ENCODE assay signal across 33 cellular contexts in genomic region chr13:51342706-51343105, GRCh38. TPM values are rescaled to one million over a fixed set of nuclear protein-coding genes. Genes with fewer than 3 reads are reported as not detected.
DNase-seq lines count a peak whose midpoint lies in the region; ATAC-seq, FAIRE-seq and TF ChIP-seq lines count a peak whose summit lies in the region.
"Had no signal": no experiment of that assay in that cellular context is flagged by ENCODE, and none has a peak within 500 bp of the region (broad histone marks: within the 10 kb centered on the region; RNA-seq: fewer than 3 reads in every experiment).

No MANE protein-coding gene starts in this region.

- POLR2A ChIA-PET in MCF 10A (lab: Yijun Ruan, JAX): interaction anchor here (0.7 kb wide), 2 partner anchors 13 to 68 kb away, joined by 3 read pairs; no protein-coding TSS in a partner anchor
- POLR2A ChIA-PET in activated CD4-positive, alpha-beta memory T cell treated with anti-CD3 and anti-CD28 coated beads for 36 hours (lab: Charles Lee): no interaction called here

- no peak for ATAC-seq in HG02763 (IDR thresholded peaks at IDR 0.05; ENCODE audit: unreplicated experiment)
- ATAC-seq: effector memory CD8-positive, alpha-beta T cell; GM12878; Panc1; stimulated activated naive CD8-positive, alpha-beta T cell treated with anti-CD3 and anti-CD28 coated beads, Interleukin-15, amount 100 ng/mL, for 72 hours had no signal

- FAIRE-seq in frontal cortex (lab: Jason Lieb, UNC): no peak
- FAIRE-seq: G401.6, GM12878, HTR-8/SVneo had no signal

- H3K9me3 ChIP-seq in mammary epithelial cell (replicated peaks; ENCODE audit: insufficient read depth, low read length): no peaks in the 10 kb centered on the region
- H3K9me3 ChIP-seq: adrenal gland; BLaER1 treated with 17β-estradiol and CSF1 and Interleukin-3, amounts not matched to agents 10 nM and 100 nM; esophagus squamous epithelium; spleen had no signal

- BruUV-seq in mammary epithelial cell (replicated peaks; lab: Mats Ljungman, UMichigan) (no TSS peak), MCF 10A (replicated peaks; lab: Mats Ljungman, UMichigan) (no TSS peak)

- H3K36me3 ChIP-seq in mammary epithelial cell (ENCODE audit: insufficient read depth, low read length): no peaks in the 10 kb centered on the region
- no peaks in the 10 kb centered on the region for H3K36me3 ChIP-seq in brain microvascular endothelial cell (replicated peaks)
- H3K36me3 ChIP-seq: adrenal gland; BLaER1 treated with 17β-estradiol and CSF1 and Interleukin-3, amounts not matched to agents 10 nM and 100 nM; esophagus squamous epithelium; spleen had no signal

- no peak overlapping the region for H3K9ac ChIP-seq in mammary epithelial cell (ENCODE audit: insufficient read depth, low read length)
- H3K9ac ChIP-seq: BLaER1 treated with 17β-estradiol and CSF1 and Interleukin-3, amounts not matched to agents 10 nM and 100 nM had no signal

- peaks cover 2% of the 10 kb centered on the region for H4K20me1 ChIP-seq in mammary epithelial cell (ENCODE audit: insufficient read depth, low read length)
- H4K20me1 ChIP-seq: BLaER1 treated with 17β-estradiol and CSF1 and Interleukin-3, amounts not matched to agents 10 nM and 100 nM had no signal

- H3K27ac ChIP-seq in mammary epithelial cell (ENCODE audit: insufficient read depth, low read depth, low read length) (no peak overlapping the region), brain microvascular endothelial cell (no peak overlapping the region)
- H3K27ac ChIP-seq: 22Rv1; adrenal gland; BLaER1 treated with 17β-estradiol and CSF1 and Interleukin-3, amounts not matched to agents 10 nM and 100 nM; esophagus squamous epithelium; hepatocyte; SK-N-MC; spleen had no signal

- 71% methylated on average over 4 of the region's 4 CpGs for WGBS in mammary epithelial cell (ENCODE audit: low coverage, missing lambda C conversion rate)

- no peaks in the 10 kb centered on the region for H3K79me2 ChIP-seq in mammary epithelial cell (ENCODE audit: insufficient read depth, low read length)
- H3K79me2 ChIP-seq: hepatocyte had no signal

- no peaks in the 10 kb centered on the region for H3K27me3 Mint-ChIP-seq in MCF 10A (ENCODE audit: insufficient read depth, unreplicated experiment)
- no peaks in the 10 kb centered on the region for H3K27me3 Mint-ChIP-seq in activated CD4-positive, alpha-beta memory T cell treated with anti-CD3 and anti-CD28 coated beads for 36 hours
- H3K27me3 Mint-ChIP-seq: activated B cell treated with CpG ODN at 0.5 μM for 24 hours; activated CD4-positive, alpha-beta memory T cell treated with anti-CD3 and anti-CD28 coated beads, Interleukin-2, amount 10 ng/mL, durations not matched to agents 7 days and 5 days; central memory CD8-positive, alpha-beta T cell; effector memory CD8-positive, alpha-beta T cell; stimulated activated naive CD8-positive, alpha-beta T cell treated with anti-CD3 and anti-CD28 coated beads, Interleukin-15, amount 100 ng/mL, for 72 hours had no signal

- intact Hi-C loops in mammary epithelial cell (cut with micrococcal nuclease): no loop called here
- intact Hi-C loops in MCF 10A (cut with micrococcal nuclease): no loop called here
- intact Hi-C loops in activated CD4-positive, alpha-beta memory T cell treated with anti-CD3 and anti-CD28 coated beads for 36 hours (cut with micrococcal nuclease): no loop called here

- dilution Hi-C loops in mammary epithelial cell (cut with HindIII; ENCODE audit: low sequenced_read_pairs): no loop called here

- H3K27me3 ChIP-seq in mammary epithelial cell (ENCODE audit: insufficient read depth, low read length): no peaks in the 10 kb centered on the region
- H3K27me3 ChIP-seq in brain microvascular endothelial cell (replicated peaks): no peaks in the 10 kb centered on the region
- H3K27me3 ChIP-seq: adrenal gland; BLaER1 treated with 17β-estradiol and CSF1 and Interleukin-3, amounts not matched to agents 10 nM and 100 nM; esophagus squamous epithelium; hepatocyte; spleen had no signal

- in situ Hi-C loops in mammary epithelial cell (cut with MboI; ENCODE audit: low sequenced_read_pairs in 2 of 2): no loop called here
- in situ Hi-C loops in brain microvascular endothelial cell (cut with HindIII; ENCODE audit: low pct_ligation_motif_present, low sequenced_read_pairs): no loop called here

- CTCF ChIA-PET in mammary epithelial cell (lab: Charles Lee; ENCODE audit: low non-redundant PET) (no interaction called here), MCF 10A (lab: Yijun Ruan, JAX) (interaction anchor here (1.9 kb wide), 1 partner anchor 217 kb away, joined by 4 read pairs; no protein-coding TSS in a partner anchor)
- CTCF ChIA-PET in activated CD4-positive, alpha-beta memory T cell treated with anti-CD3 and anti-CD28 coated beads for 36 hours (lab: Charles Lee): no interaction called here

- H3K4me1 ChIP-seq in mammary epithelial cell (ENCODE audit: insufficient read depth, low read length): no peaks in the 10 kb centered on the region
- H3K4me1 ChIP-seq: adrenal gland; BLaER1 treated with 17β-estradiol and CSF1 and Interleukin-3, amounts not matched to agents 10 nM and 100 nM; esophagus squamous epithelium; spleen had no signal

- DNase-seq in mammary epithelial cell: peak; percentile 17
- no peak for DNase-seq in MCF 10A (ENCODE audit: unreplicated experiment)
- DNase-seq in brain microvascular endothelial cell: peak; percentile 43
- DNase-seq in foreskin fibroblast: peak; percentile 54 to 80
- no peak for DNase-seq in activated CD4-positive, alpha-beta memory T cell treated with anti-CD3 and anti-CD28 coated beads for 36 hours
- DNase-seq in mucosa of gallbladder (ENCODE audit: low spot score): no peak
- DNase-seq in frontal cortex (ENCODE audit: low spot score in 2 of 2): no peak
- DNase-seq: activated B cell treated with CpG ODN at 0.5 μM for 24 hours; activated CD4-positive, alpha-beta memory T cell treated with anti-CD3 and anti-CD28 coated beads, Interleukin-2, amount 10 ng/mL, durations not matched to agents 7 days and 5 days; activated gamma-delta T cell treated with Interleukin-2 at 50 U/mL for 16 hours; adrenal gland; Calu3; effector memory CD8-positive, alpha-beta T cell; esophagus squamous epithelium; GOT3; Karpas-422; NCI-H1092 treated with DMSO at 0.1 percent for 48 hours; NCI-H2081; nucleus accumbens; spleen; stimulated activated CD4-positive, alpha-beta T cell treated with anti-CD3 and anti-CD28 coated beads, Interleukin-4, amount 100 ng/mL, for 4 hours; stimulated activated naive CD8-positive, alpha-beta T cell treated with anti-CD3 and anti-CD28 coated beads, Interleukin-15, amount 100 ng/mL, for 72 hours had no signal

- TF ChIP-seq CTCF in mammary epithelial cell (conservative IDR thresholded peaks at IDR 0.05 in 1 of 2, IDR thresholded peaks at IDR 0.05 in 1 of 2; ENCODE audit: extremely low read depth in 1 of 2, insufficient read depth in 1 of 2, low read depth in 1 of 2, low read length in 2 of 2) (no peak), MCF 10A (IDR thresholded peaks at IDR 0.05; ENCODE audit: unreplicated experiment) (no peak), brain microvascular endothelial cell (IDR thresholded peaks at IDR 0.05; ENCODE audit: low read depth, low read length, missing control alignments) (no peak), foreskin fibroblast (IDR thresholded peaks at IDR 0.05; ENCODE audit: low read depth, low read length) (no peak)

- H3K36me3 Mint-ChIP-seq in MCF 10A (ENCODE audit: insufficient read depth, unreplicated experiment): peaks cover 10% of the 10 kb centered on the region
- H3K36me3 Mint-ChIP-seq in activated CD4-positive, alpha-beta memory T cell treated with anti-CD3 and anti-CD28 coated beads for 36 hours: no peaks in the 10 kb centered on the region

- no peak overlapping the region for H2AFZ ChIP-seq in mammary epithelial cell (ENCODE audit: low read depth, low read length)
- H2AFZ ChIP-seq: hepatocyte had no signal

- no peaks in the 10 kb centered on the region for H3K4me1 Mint-ChIP-seq in MCF 10A (ENCODE audit: insufficient read depth, unreplicated experiment)
- no peaks in the 10 kb centered on the region for H3K4me1 Mint-ChIP-seq in activated CD4-positive, alpha-beta memory T cell treated with anti-CD3 and anti-CD28 coated beads for 36 hours (ENCODE audit: low read depth)
- H3K4me1 Mint-ChIP-seq: activated B cell treated with CpG ODN at 0.5 μM for 24 hours; central memory CD8-positive, alpha-beta T cell had no signal

- H3K4me2 ChIP-seq in mammary epithelial cell (ENCODE audit: insufficient read depth, low read depth, low read length): no peak overlapping the region
- H3K4me2 ChIP-seq: BLaER1 treated with 17β-estradiol and CSF1 and Interleukin-3, amounts not matched to agents 10 nM and 100 nM; hepatocyte had no signal

- H3K9me3 Mint-ChIP-seq in MCF 10A (ENCODE audit: unreplicated experiment): no peaks in the 10 kb centered on the region
- no peaks in the 10 kb centered on the region for H3K9me3 Mint-ChIP-seq in activated CD4-positive, alpha-beta memory T cell treated with anti-CD3 and anti-CD28 coated beads for 36 hours
- H3K9me3 Mint-ChIP-seq: activated B cell treated with CpG ODN at 0.5 μM for 24 hours; activated CD4-positive, alpha-beta memory T cell treated with anti-CD3 and anti-CD28 coated beads, Interleukin-2, amount 10 ng/mL, durations not matched to agents 7 days and 5 days; central memory CD8-positive, alpha-beta T cell; effector memory CD8-positive, alpha-beta T cell; stimulated activated naive CD8-positive, alpha-beta T cell treated with anti-CD3 and anti-CD28 coated beads, Interleukin-15, amount 100 ng/mL, for 72 hours had no signal

- H3K4me3 ChIP-seq in mammary epithelial cell (replicated peaks in 1 of 3; ENCODE audit: insufficient read depth in 1 of 3, low read depth in 2 of 3, low read length in 3 of 3) (no peak overlapping the region), brain microvascular endothelial cell (ENCODE audit: low read depth, low read length) (no peak overlapping the region), foreskin fibroblast (ENCODE audit: low read depth in 1 of 2, low read length in 2 of 2) (no peak overlapping the region)
- H3K4me3 ChIP-seq: adrenal gland; BLaER1 treated with 17β-estradiol and CSF1 and Interleukin-3, amounts not matched to agents 10 nM and 100 nM; esophagus squamous epithelium; GM12878; hepatocyte; SK-N-MC; spleen had no signal

- no peak overlapping the region for H3K4me3 Mint-ChIP-seq in MCF 10A (ENCODE audit: unreplicated experiment)
- no peak overlapping the region for H3K4me3 Mint-ChIP-seq in activated CD4-positive, alpha-beta memory T cell treated with anti-CD3 and anti-CD28 coated beads for 36 hours
- H3K4me3 Mint-ChIP-seq: activated B cell treated with CpG ODN at 0.5 μM for 24 hours; activated CD4-positive, alpha-beta memory T cell treated with anti-CD3 and anti-CD28 coated beads, Interleukin-2, amount 10 ng/mL, durations not matched to agents 7 days and 5 days; central memory CD8-positive, alpha-beta T cell; effector memory CD8-positive, alpha-beta T cell; stimulated activated naive CD8-positive, alpha-beta T cell treated with anti-CD3 and anti-CD28 coated beads, Interleukin-15, amount 100 ng/mL, for 72 hours had no signal

- no peak overlapping the region for H3K27ac Mint-ChIP-seq in MCF 10A (ENCODE audit: low read depth, unreplicated experiment)
- no peak overlapping the region for H3K27ac Mint-ChIP-seq in activated CD4-positive, alpha-beta memory T cell treated with anti-CD3 and anti-CD28 coated beads for 36 hours
- H3K27ac Mint-ChIP-seq: activated B cell treated with CpG ODN at 0.5 μM for 24 hours; activated CD4-positive, alpha-beta memory T cell treated with anti-CD3 and anti-CD28 coated beads, Interleukin-2, amount 10 ng/mL, durations not matched to agents 7 days and 5 days; effector memory CD8-positive, alpha-beta T cell; stimulated activated naive CD8-positive, alpha-beta T cell treated with anti-CD3 and anti-CD28 coated beads, Interleukin-15, amount 100 ng/mL, for 72 hours had no signal

RNA-seq across cellular contexts. Expression of gene SERPINE3, which starts 3.2 kb away (rescaled TPM):
- total RNA-seq in mammary epithelial cell (under 1 TPM in 1 of 2 donors, not detected in 1; 0.17 TPM), MCF 10A (2022) (not detected in 2 replicates), mucosa of gallbladder (not detected), frontal cortex (0.41 TPM)
- not detected for polyA plus RNA-seq in mammary epithelial cell
- polyA minus RNA-seq in mammary epithelial cell: not detected
- total RNA-seq in activated CD4-positive, alpha-beta memory T cell treated with anti-CD3 and anti-CD28 coated beads for 36 hours: not detected
- total RNA-seq: activated B cell treated with CpG ODN at 0.5 μM for 24 hours; activated CD4-positive, alpha-beta memory T cell treated with anti-CD3 and anti-CD28 coated beads, Interleukin-2, amount 10 ng/mL, durations not matched to agents 7 days and 5 days; adrenal gland; Calu3; esophagus squamous epithelium; GM12878; liver had no signal
- polyA plus RNA-seq: spleen had no signal

Comparison
In these comparisons a context has a peak if more than half of its experiments do, and no peak if none do; other contexts are left out.
1. DNase-seq: peak in mammary epithelial cell (single experiment), brain microvascular endothelial cell (single experiment) and foreskin fibroblast (2 of 2); none in MCF 10A (single experiment), activated CD4-positive, alpha-beta memory T cell treated with anti-CD3 and anti-CD28 coated beads for 36 hours (single experiment), mucosa of gallbladder (single experiment) and frontal cortex (0 of 2).